In genomic region chr13:110676057-110676510, GRCh38 we compare ENCODE assay signal across 8 cellular contexts. TPM values are rescaled to one million over a fixed set of nuclear protein-coding genes. Genes with fewer than 3 reads are reported as not detected.
DNase-seq lines count a peak whose midpoint lies in the region; ATAC-seq, FAIRE-seq and TF ChIP-seq lines count a peak whose summit lies in the region.

No MANE protein-coding gene starts in this region.

- no peak overlapping the region for H3K4me3 ChIP-seq in right lobe of liver

- H3K9me3 ChIP-seq in right lobe of liver, result no peaks in the 10 kb centered on the region

- FAIRE-seq in GM18507 (lab: Jason Lieb, UNC), result no peak

- peaks cover 0 to 20% (median 0%) of the 10 kb centered on the region in 4 donors for H3K36me3 ChIP-seq in right lobe of liver

- 75% methylated on average over 11 of the region's 16 CpGs for WGBS in right lobe of liver (ENCODE audit: insufficient coverage, low coverage, low lambda C conversion rate, missing lambda C conversion rate)

- ATAC-seq in GM21447 (IDR thresholded peaks at IDR 0.05; ENCODE audit: unreplicated experiment), result peak; percentile 81
- ATAC-seq in HG03457 (IDR thresholded peaks at IDR 0.05; ENCODE audit: unreplicated experiment), result peak; percentile 82
- ATAC-seq in right lobe of liver, result peak; percentile 31 to 62 (median 60)

- no peak overlapping the region for H3K27ac ChIP-seq in right lobe of liver

- no peak for TF ChIP-seq POLR2A in right lobe of liver (IDR thresholded peaks at IDR 0.05)

- no peaks in the 10 kb centered on the region for H3K27me3 ChIP-seq in right lobe of liver

- no peaks in the 10 kb centered on the region for H3K4me1 ChIP-seq in right lobe of liver

- no peak for TF ChIP-seq CTCF in right lobe of liver (IDR thresholded peaks at IDR 0.05)

- DNase-seq in GM18507 (ENCODE audit: extremely low spot score, insufficient read length, low read depth) (peak; percentile 33), right lobe of liver (no peak), NCI-H748 (lab: John Stamatoyannopoulos, UW; ENCODE audit: unreplicated experiment) (no peak), T-helper 1 cell (no peak), COR-L47 (lab: John Stamatoyannopoulos, UW) (no peak)
- no peak for DNase-seq in stimulated activated CD4-positive, alpha-beta T cell treated with anti-CD3 and anti-CD28 coated beads, Interleukin-12 subunit alpha, Interleukin-12 subunit beta, amount 100 ng/mL, for 4 hours

- intact Hi-C loops in right lobe of liver (cut with DNase I), result no loop called here

RNA-seq across cellular contexts. Expression of gene CARS2, which starts 29.8 kb away (rescaled TPM):
- 10 to 100 TPM; 22.0 to 53.2 (median 27.3) TPM for total RNA-seq in right lobe of liver

RNA-seq across cellular contexts. Expression of gene ING1, which starts 37.4 kb away (rescaled TPM):
- 10 to 100 TPM in 3 of 6 experiments, 1 to 10 TPM in 3; 3.8 to 12.0 (median 8.8) TPM for total RNA-seq in right lobe of liver
